ENCODE assay signal across 8 cellular contexts in genomic region chr5:74576941-74577456, GRCh38.
DNase-seq lines count a peak whose midpoint lies in the region; ATAC-seq and TF ChIP-seq lines count a peak whose summit lies in the region.

No MANE protein-coding gene starts in this region.

- ATAC-seq in HG02763 (IDR thresholded peaks at IDR 0.05; ENCODE audit: unreplicated experiment) = peak; percentile 66
- ATAC-seq in RWPE2 (ENCODE audit: low read depth) = no peak; the same call in 2 of the 3 replicates
- peak; percentile 39 for ATAC-seq in gastroesophageal sphincter
- peak; percentile 35 for ATAC-seq in stimulated activated naive CD8-positive, alpha-beta T cell treated with anti-CD3 and anti-CD28 coated beads, Interleukin-15, Interleukin-2, amounts not matched to agents 100 U/mL and 50 U/mL, for 24 hours

- TF ChIP-seq EP300 in gastroesophageal sphincter (IDR thresholded peaks at IDR 0.05) = no peak

- POLR2A ChIA-PET in activated CD4-positive, alpha-beta T cell treated with anti-CD3 and anti-CD28 coated beads, Interleukin-2, amount 10 ng/mL, durations not matched to agents 7 days and 5 days (lab: Charles Lee) = interaction anchor here (0.6 to 0.7 kb wide), 2 partner anchors 794 to 1550 kb away, joined by 3 to 5 read pairs; no protein-coding TSS in a partner anchor

- H3K27me3 ChIP-seq in RWPE2 (ENCODE audit: insufficient read depth, poor library complexity, severe bottlenecking) (no peaks in the 10 kb centered on the region), gastroesophageal sphincter (no peaks in the 10 kb centered on the region)

- peaks cover 43% of the 10 kb centered on the region for H3K4me1 Mint-ChIP-seq in activated CD4-positive, alpha-beta T cell treated with anti-CD3 and anti-CD28 coated beads, Interleukin-2, amount 10 ng/mL, durations not matched to agents 7 days and 5 days

- no peak for TF ChIP-seq CTCF in RWPE2 (IDR thresholded peaks at IDR 0.05; ENCODE audit: poor library complexity, severe bottlenecking)
- TF ChIP-seq CTCF in gastroesophageal sphincter (IDR thresholded peaks at IDR 0.05) = no peak

- peaks cover 3% of the 10 kb centered on the region for H3K9me3 Mint-ChIP-seq in activated CD4-positive, alpha-beta T cell treated with anti-CD3 and anti-CD28 coated beads, Interleukin-2, amount 10 ng/mL, durations not matched to agents 7 days and 5 days

- WGBS in gastroesophageal sphincter (ENCODE audit: low coverage in 1 of 2), 2 donors = 52 to 68% methylated on average over 3 to 4 of the region's 6 CpGs

- peak overlapping the region; percentile 43 for H3K4me3 Mint-ChIP-seq in activated CD4-positive, alpha-beta T cell treated with anti-CD3 and anti-CD28 coated beads, Interleukin-2, amount 10 ng/mL, durations not matched to agents 7 days and 5 days

- peaks cover 4% of the 10 kb centered on the region for H3K36me3 Mint-ChIP-seq in activated CD4-positive, alpha-beta T cell treated with anti-CD3 and anti-CD28 coated beads, Interleukin-2, amount 10 ng/mL, durations not matched to agents 7 days and 5 days (ENCODE audit: low read depth)

- H3K27me3 Mint-ChIP-seq in activated CD4-positive, alpha-beta T cell treated with anti-CD3 and anti-CD28 coated beads, Interleukin-2, amount 10 ng/mL, durations not matched to agents 7 days and 5 days = peaks cover 5% of the 10 kb centered on the region

- TF ChIP-seq POLR2A in gastroesophageal sphincter (IDR thresholded peaks at IDR 0.05) = no peak

- H3K4me3 ChIP-seq in RWPE2 (ENCODE audit: severe bottlenecking) (no peak overlapping the region), gastroesophageal sphincter (no peak overlapping the region)

- peak overlapping the region; percentile 89 for H3K27ac Mint-ChIP-seq in activated CD4-positive, alpha-beta T cell treated with anti-CD3 and anti-CD28 coated beads, Interleukin-2, amount 10 ng/mL, durations not matched to agents 7 days and 5 days

- H3K4me1 ChIP-seq in RWPE2 (ENCODE audit: insufficient read depth, poor library complexity, severe bottlenecking) (peaks cover 21% of the 10 kb centered on the region), gastroesophageal sphincter (peaks cover 0 to 13% (median 6%) of the 10 kb centered on the region in 3 donors)

- H3K9me3 ChIP-seq in RWPE2 (ENCODE audit: severe bottlenecking) (no peaks in the 10 kb centered on the region), gastroesophageal sphincter (no peaks in the 10 kb centered on the region)

- H3K27ac ChIP-seq in RWPE2 (ENCODE audit: poor library complexity, severe bottlenecking) (peak overlapping the region; percentile 61), gastroesophageal sphincter (peak overlapping the region in 3 of 4 donors; percentile 47 to 59 (median 56))

- CTCF ChIA-PET in activated CD4-positive, alpha-beta T cell treated with anti-CD3 and anti-CD28 coated beads, Interleukin-2, amount 10 ng/mL, durations not matched to agents 7 days and 5 days (lab: Charles Lee) = interaction anchor here (0.6 to 1.1 kb wide), 3 partner anchors 9 to 1025 kb away, joined by 3 to 4 read pairs (median 3); partner anchors contain the start of gene ENC1

- no peaks in the 10 kb centered on the region for H3K36me3 ChIP-seq in RWPE2 (ENCODE audit: low read depth)
- H3K36me3 ChIP-seq in gastroesophageal sphincter = no peaks in the 10 kb centered on the region

- peak; percentile 45 for DNase-seq in activated CD4-positive, alpha-beta T cell treated with anti-CD3 and anti-CD28 coated beads, Interleukin-2, amount 10 ng/mL, durations not matched to agents 7 days and 5 days
- no peak for DNase-seq in activated CD4-positive, alpha-beta T cell treated with anti-CD3 and anti-CD28 coated beads for 1 hour
- DNase-seq in RWPE2 (ENCODE audit: low spot score) (no peak), NCI-H2171 (lab: John Stamatoyannopoulos, UW) (no peak), NCI-H1105 (lab: John Stamatoyannopoulos, UW) (no peak)
- DNase-seq in stimulated activated naive CD8-positive, alpha-beta T cell treated with anti-CD3 and anti-CD28 coated beads, Interleukin-15, Interleukin-2, amounts not matched to agents 100 U/mL and 50 U/mL, for 24 hours = no peak
